ENCODE assay signal across 1 cellular context in the genomic region with DNA sequence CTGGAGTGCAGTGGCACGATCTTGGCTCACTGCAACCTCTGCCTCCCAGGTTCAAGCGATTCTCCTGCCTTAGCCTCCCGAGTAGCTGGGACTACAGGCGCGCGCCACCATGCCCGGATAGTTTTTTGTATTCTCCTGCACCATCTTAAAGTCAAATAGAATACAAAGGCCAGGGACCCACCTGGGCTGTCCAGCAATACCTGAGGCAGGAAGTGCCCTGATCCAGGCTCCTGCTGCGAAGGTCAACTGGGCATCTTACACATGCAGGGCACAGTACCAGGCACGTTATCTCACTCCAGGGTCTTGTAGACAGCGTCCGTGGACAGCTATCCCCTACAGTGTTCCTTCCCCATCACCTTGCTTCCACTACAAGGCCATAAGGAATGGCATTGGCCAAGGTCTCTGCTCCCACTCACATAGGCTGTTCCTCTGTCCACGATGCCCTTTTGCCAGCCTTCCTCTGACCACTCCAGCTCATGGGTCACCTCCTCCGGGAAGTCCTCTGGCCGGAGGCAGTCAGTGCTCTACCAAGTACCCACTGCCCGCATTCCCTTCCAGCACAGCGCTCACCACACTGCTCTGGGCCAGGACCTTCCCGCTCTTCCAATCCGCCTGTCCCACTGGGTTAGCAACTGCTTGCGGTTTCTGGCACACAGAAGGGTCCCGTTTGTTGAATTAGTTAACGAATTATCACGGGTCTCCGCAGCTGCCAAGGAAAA.
A peak's percentile ranks its signal among the peaks of the same experiment; 100 is the strongest.
TF ChIP-seq lines count a peak whose summit lies in the region.

No MANE protein-coding gene starts in this region.

TF ChIP-seq in HepG2, 621 proteins besides CTCF, POLR2A, EP300 and RAD21 (continues in another document):
- TF ChIP-seq, protein P1, sequence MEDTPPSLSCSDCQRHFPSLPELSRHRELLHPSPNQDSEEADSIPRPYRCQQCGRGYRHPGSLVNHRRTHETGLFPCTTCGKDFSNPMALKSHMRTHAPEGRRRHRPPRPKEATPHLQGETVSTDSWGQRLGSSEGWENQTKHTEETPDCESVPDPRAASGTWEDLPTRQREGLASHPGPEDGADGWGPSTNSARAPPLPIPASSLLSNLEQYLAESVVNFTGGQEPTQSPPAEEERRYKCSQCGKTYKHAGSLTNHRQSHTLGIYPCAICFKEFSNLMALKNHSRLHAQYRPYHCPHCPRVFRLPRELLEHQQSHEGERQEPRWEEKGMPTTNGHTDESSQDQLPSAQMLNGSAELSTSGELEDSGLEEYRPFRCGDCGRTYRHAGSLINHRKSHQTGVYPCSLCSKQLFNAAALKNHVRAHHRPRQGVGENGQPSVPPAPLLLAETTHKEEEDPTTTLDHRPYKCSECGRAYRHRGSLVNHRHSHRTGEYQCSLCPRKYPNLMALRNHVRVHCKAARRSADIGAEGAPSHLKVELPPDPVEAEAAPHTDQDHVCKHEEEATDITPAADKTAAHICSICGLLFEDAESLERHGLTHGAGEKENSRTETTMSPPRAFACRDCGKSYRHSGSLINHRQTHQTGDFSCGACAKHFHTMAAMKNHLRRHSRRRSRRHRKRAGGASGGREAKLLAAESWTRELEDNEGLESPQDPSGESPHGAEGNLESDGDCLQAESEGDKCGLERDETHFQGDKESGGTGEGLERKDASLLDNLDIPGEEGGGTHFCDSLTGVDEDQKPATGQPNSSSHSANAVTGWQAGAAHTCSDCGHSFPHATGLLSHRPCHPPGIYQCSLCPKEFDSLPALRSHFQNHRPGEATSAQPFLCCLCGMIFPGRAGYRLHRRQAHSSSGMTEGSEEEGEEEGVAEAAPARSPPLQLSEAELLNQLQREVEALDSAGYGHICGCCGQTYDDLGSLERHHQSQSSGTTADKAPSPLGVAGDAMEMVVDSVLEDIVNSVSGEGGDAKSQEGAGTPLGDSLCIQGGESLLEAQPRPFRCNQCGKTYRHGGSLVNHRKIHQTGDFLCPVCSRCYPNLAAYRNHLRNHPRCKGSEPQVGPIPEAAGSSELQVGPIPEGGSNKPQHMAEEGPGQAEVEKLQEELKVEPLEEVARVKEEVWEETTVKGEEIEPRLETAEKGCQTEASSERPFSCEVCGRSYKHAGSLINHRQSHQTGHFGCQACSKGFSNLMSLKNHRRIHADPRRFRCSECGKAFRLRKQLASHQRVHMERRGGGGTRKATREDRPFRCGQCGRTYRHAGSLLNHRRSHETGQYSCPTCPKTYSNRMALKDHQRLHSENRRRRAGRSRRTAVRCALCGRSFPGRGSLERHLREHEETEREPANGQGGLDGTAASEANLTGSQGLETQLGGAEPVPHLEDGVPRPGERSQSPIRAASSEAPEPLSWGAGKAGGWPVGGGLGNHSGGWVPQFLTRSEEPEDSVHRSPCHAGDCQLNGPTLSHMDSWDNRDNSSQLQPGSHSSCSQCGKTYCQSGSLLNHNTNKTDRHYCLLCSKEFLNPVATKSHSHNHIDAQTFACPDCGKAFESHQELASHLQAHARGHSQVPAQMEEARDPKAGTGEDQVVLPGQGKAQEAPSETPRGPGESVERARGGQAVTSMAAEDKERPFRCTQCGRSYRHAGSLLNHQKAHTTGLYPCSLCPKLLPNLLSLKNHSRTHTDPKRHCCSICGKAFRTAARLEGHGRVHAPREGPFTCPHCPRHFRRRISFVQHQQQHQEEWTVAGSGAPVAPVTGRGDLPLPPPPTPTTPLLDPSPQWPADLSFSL (CRISPR knock-in tag; IDR thresholded peaks at IDR 0.05), result no peak
- TF ChIP-seq, protein P2, sequence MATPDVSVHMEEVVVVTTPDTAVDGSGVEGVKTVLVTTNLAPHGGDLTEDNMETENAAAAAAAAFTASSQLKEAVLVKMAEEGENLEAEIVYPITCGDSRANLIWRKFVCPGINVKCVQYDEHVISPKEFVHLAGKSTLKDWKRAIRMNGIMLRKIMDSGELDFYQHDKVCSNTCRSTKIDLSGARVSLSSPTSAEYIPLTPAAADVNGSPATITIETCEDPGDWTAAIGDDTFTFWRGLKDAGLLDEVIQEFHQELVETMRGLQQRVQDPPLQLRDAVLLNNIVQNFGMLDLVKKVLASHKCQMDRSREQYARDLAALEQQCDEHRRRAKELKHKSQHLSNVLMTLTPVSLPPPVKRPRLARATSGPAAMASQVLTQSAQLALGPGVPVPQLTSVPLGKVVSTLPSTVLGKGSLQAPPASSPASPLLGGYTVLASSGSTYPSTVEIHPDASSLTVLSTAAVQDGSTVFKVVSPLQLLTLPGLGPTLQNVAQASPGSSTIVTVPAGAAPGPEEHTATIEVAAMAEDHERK (CRISPR knock-in tag; IDR thresholded peaks at IDR 0.05; ENCODE audit: low read depth), result no peak
- TF ChIP-seq, protein P3, sequence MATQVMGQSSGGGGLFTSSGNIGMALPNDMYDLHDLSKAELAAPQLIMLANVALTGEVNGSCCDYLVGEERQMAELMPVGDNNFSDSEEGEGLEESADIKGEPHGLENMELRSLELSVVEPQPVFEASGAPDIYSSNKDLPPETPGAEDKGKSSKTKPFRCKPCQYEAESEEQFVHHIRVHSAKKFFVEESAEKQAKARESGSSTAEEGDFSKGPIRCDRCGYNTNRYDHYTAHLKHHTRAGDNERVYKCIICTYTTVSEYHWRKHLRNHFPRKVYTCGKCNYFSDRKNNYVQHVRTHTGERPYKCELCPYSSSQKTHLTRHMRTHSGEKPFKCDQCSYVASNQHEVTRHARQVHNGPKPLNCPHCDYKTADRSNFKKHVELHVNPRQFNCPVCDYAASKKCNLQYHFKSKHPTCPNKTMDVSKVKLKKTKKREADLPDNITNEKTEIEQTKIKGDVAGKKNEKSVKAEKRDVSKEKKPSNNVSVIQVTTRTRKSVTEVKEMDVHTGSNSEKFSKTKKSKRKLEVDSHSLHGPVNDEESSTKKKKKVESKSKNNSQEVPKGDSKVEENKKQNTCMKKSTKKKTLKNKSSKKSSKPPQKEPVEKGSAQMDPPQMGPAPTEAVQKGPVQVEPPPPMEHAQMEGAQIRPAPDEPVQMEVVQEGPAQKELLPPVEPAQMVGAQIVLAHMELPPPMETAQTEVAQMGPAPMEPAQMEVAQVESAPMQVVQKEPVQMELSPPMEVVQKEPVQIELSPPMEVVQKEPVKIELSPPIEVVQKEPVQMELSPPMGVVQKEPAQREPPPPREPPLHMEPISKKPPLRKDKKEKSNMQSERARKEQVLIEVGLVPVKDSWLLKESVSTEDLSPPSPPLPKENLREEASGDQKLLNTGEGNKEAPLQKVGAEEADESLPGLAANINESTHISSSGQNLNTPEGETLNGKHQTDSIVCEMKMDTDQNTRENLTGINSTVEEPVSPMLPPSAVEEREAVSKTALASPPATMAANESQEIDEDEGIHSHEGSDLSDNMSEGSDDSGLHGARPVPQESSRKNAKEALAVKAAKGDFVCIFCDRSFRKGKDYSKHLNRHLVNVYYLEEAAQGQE (IDR thresholded peaks at IDR 0.05; ENCODE audit: borderline replicate concordance in 1 of 2, low read depth in 1 of 2, low read length in 2 of 2), result no peak
- TF ChIP-seq ZNF124 (CRISPR knock-in tag; IDR thresholded peaks at IDR 0.05) (no peak), CENPT (CRISPR knock-in tag; IDR thresholded peaks at IDR 0.05; ENCODE audit: low read depth) (no peak), ZFP36 (IDR thresholded peaks at IDR 0.05; ENCODE audit: borderline replicate concordance, low read depth, low read length, partially characterized antibody) (peak; percentile 79), ESRRA (CRISPR knock-in tag; IDR thresholded peaks at IDR 0.05; ENCODE audit: low read depth) (no peak), ZSCAN12 (CRISPR knock-in tag; IDR thresholded peaks at IDR 0.05) (no peak), ZMYM3 (CRISPR knock-in tag; IDR thresholded peaks at IDR 0.05) (0 out of 2 replicates have a peak, but pooled peaks have one; percentile 52), SCMH1 (CRISPR knock-in tag; IDR thresholded peaks at IDR 0.05; ENCODE audit: borderline replicate concordance) (no peak), WIZ (CRISPR knock-in tag; IDR thresholded peaks at IDR 0.05) (no peak), ZNF780A (CRISPR knock-in tag; IDR thresholded peaks at IDR 0.05) (no peak), ZNF619 (CRISPR knock-in tag; IDR thresholded peaks at IDR 0.05) (0 out of 2 replicates have a peak, but pooled peaks have one; percentile 21), ZNF792 (CRISPR knock-in tag; IDR thresholded peaks at IDR 0.05) (no peak), NR1H2 (CRISPR knock-in tag; IDR thresholded peaks at IDR 0.05; ENCODE audit: borderline replicate concordance, low read depth) (no peak), KDM3A (CRISPR knock-in tag; IDR thresholded peaks at IDR 0.05; ENCODE audit: low read depth) (no peak), ZNF530 (CRISPR knock-in tag; IDR thresholded peaks at IDR 0.05; ENCODE audit: low read depth) (0 out of 2 replicates have a peak, but pooled peaks have one; percentile 63), ZNF788 (CRISPR knock-in tag; IDR thresholded peaks at IDR 0.05; ENCODE audit: borderline replicate concordance) (0 out of 2 replicates have a peak, but pooled peaks have one; percentile 51), ZNF34 (CRISPR knock-in tag; IDR thresholded peaks at IDR 0.05; ENCODE audit: borderline replicate concordance) (0 out of 2 replicates have a peak, but pooled peaks have one; percentile 5), ZNF749 (CRISPR knock-in tag; IDR thresholded peaks at IDR 0.05; ENCODE audit: borderline replicate concordance) (no peak), NCOA2 (CRISPR knock-in tag; IDR thresholded peaks at IDR 0.05) (no peak), ZNF136 (CRISPR knock-in tag; IDR thresholded peaks at IDR 0.05; ENCODE audit: low read depth) (0 out of 2 replicates have a peak, but pooled peaks have one; percentile 6), RARA (CRISPR knock-in tag; IDR thresholded peaks at IDR 0.05) (no peak), ATF7-NPFF (CRISPR knock-in tag; IDR thresholded peaks at IDR 0.05; ENCODE audit: low read depth) (0 out of 2 replicates have a peak, but pooled peaks have one; percentile 19), KDM2A (CRISPR knock-in tag; IDR thresholded peaks at IDR 0.05; ENCODE audit: borderline replicate concordance, low read depth) (peak; percentile 6; the same call in 1 of the 2 replicates), ZNF550 (CRISPR knock-in tag; IDR thresholded peaks at IDR 0.05; ENCODE audit: borderline replicate concordance) (no peak), ATF7 (IDR thresholded peaks at IDR 0.05) (no peak), ATF7 (CRISPR knock-in tag; IDR thresholded peaks at IDR 0.05) (no peak), ZNF850 (CRISPR knock-in tag; conservative IDR thresholded peaks at IDR 0.05) (no peak), ZNF720 (CRISPR knock-in tag; IDR thresholded peaks at IDR 0.05) (no peak), TEAD3 (CRISPR knock-in tag; optimal IDR thresholded peaks at IDR 0.05; ENCODE audit: borderline replicate concordance) (no peak), HOXA3 (CRISPR knock-in tag; IDR thresholded peaks at IDR 0.05) (no peak), NCOA5 (CRISPR knock-in tag; IDR thresholded peaks at IDR 0.05) (no peak), ELF1 (CRISPR knock-in tag; IDR thresholded peaks at IDR 0.05) (no peak), BRCA1 (CRISPR knock-in tag; IDR thresholded peaks at IDR 0.05) (no peak)
- TF ChIP-seq, protein P4, sequence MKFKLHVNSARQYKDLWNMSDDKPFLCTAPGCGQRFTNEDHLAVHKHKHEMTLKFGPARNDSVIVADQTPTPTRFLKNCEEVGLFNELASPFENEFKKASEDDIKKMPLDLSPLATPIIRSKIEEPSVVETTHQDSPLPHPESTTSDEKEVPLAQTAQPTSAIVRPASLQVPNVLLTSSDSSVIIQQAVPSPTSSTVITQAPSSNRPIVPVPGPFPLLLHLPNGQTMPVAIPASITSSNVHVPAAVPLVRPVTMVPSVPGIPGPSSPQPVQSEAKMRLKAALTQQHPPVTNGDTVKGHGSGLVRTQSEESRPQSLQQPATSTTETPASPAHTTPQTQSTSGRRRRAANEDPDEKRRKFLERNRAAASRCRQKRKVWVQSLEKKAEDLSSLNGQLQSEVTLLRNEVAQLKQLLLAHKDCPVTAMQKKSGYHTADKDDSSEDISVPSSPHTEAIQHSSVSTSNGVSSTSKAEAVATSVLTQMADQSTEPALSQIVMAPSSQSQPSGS (CRISPR knock-in tag; IDR thresholded peaks at IDR 0.05), result no peak
- TF ChIP-seq, protein P5, sequence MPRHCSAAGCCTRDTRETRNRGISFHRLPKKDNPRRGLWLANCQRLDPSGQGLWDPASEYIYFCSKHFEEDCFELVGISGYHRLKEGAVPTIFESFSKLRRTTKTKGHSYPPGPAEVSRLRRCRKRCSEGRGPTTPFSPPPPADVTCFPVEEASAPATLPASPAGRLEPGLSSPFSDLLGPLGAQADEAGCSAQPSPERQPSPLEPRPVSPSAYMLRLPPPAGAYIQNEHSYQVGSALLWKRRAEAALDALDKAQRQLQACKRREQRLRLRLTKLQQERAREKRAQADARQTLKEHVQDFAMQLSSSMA (CRISPR knock-in tag; IDR thresholded peaks at IDR 0.05), result 0 out of 2 replicates have a peak, but pooled peaks have one; percentile 71
- TF ChIP-seq, protein P6, sequence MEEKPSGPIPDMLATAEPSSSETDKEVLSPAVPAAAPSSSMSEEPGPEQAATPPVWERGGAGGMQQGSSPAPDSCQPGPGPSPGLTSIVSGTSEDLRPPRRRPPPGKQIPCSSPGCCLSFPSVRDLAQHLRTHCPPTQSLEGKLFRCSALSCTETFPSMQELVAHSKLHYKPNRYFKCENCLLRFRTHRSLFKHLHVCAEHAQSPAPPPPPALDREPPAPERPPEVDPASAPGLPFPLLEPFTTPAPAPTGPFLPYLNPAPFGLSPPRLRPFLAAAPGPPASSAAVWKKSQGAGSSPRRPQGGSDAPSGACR (CRISPR knock-in tag; IDR thresholded peaks at IDR 0.05), result 0 out of 2 replicates have a peak, but pooled peaks have one; percentile 43
- TF ChIP-seq, protein P7, sequence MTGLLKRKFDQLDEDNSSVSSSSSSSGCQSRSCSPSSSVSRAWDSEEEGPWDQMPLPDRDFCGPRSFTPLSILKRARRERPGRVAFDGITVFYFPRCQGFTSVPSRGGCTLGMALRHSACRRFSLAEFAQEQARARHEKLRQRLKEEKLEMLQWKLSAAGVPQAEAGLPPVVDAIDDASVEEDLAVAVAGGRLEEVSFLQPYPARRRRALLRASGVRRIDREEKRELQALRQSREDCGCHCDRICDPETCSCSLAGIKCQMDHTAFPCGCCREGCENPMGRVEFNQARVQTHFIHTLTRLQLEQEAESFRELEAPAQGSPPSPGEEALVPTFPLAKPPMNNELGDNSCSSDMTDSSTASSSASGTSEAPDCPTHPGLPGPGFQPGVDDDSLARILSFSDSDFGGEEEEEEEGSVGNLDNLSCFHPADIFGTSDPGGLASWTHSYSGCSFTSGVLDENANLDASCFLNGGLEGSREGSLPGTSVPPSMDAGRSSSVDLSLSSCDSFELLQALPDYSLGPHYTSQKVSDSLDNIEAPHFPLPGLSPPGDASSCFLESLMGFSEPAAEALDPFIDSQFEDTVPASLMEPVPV (CRISPR knock-in tag; IDR thresholded peaks at IDR 0.05), result no peak; the same call in 1 of the 2 replicates
- TF ChIP-seq, protein P8, sequence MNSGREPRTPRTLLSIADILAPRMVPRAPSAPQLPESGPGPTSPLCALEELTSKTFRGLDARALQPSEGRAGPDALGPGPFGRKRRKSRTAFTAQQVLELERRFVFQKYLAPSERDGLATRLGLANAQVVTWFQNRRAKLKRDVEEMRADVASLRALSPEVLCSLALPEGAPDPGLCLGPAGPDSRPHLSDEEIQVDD (CRISPR knock-in tag; IDR thresholded peaks at IDR 0.05; ENCODE audit: borderline replicate concordance), result no peak
- TF ChIP-seq, protein P9, sequence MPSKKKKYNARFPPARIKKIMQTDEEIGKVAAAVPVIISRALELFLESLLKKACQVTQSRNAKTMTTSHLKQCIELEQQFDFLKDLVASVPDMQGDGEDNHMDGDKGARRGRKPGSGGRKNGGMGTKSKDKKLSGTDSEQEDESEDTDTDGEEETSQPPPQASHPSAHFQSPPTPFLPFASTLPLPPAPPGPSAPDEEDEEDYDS (CRISPR knock-in tag; IDR thresholded peaks at IDR 0.05), result no peak
